In the genomic region with DNA sequence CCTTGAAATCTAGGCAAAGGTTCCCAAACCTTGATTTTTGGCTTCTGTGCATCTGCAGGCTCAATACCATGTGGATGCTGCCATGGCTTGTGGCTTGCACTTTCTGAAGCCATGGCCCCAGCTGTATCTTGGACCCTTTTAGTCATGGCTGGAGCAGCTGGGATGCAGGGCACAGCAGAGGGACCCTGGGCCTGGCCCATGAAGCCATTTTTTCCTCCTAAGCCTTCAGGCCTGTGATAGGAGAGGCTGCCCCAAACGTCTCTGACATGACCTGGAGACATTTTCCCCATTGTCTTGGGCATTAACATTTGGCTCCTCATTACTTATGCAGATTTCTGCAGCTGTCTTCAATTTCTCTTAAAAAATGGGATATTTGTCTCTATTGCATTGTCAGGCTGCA, we compare ENCODE assay signal across 8 cellular contexts.
"Had no signal": no experiment of that assay in that cellular context is flagged by ENCODE, and none has a peak within 500 bp of the region (broad histone marks: within the 10 kb centered on the region; RNA-seq: fewer than 3 reads in every experiment).

No MANE protein-coding gene starts in this region.

- DNase-seq: GDM1, GF-D8 had no signal

- H3K4me3 ChIP-seq: GM12878 had no signal

- ATAC-seq: GM12878 had no signal

- FAIRE-seq: G401.6, GM12878, GM12891, GM12892, GM18507, GM19239 had no signal
